Comparison of ENCODE assay signal across 9 cellular contexts in genomic region chr2:112884869-112885502, GRCh38. TPM values are rescaled to one million over a fixed set of nuclear protein-coding genes. Genes with fewer than 3 reads are reported as not detected.
DNase-seq lines count a peak whose midpoint lies in the region; ATAC-seq and TF ChIP-seq lines count a peak whose summit lies in the region.
"Had no signal": no experiment of that assay in that cellular context is flagged by ENCODE, and none has a peak within 500 bp of the region (broad histone marks: within the 10 kb centered on the region; RNA-seq: fewer than 3 reads in every experiment).

No MANE protein-coding gene starts in this region.

- no peaks in the 10 kb centered on the region for H3K36me3 ChIP-seq in neutrophil
- no peaks in the 10 kb centered on the region for H3K36me3 ChIP-seq in upper lobe of right lung

- no peak overlapping the region for H2BK12ac ChIP-seq in H9 (ENCODE audit: insufficient read length, low read depth, low read length)

- H4K20me1 ChIP-seq in H9 (ENCODE audit: control insufficient read depth, insufficient read depth, insufficient read length): no peaks in the 10 kb centered on the region

- H2AFZ ChIP-seq in H9 (ENCODE audit: low read length): peak overlapping the region; percentile 61

- DNase-seq in ELR (ENCODE audit: low read depth): peak; percentile 65
- DNase-seq in H9: peak; percentile 84
- DNase-seq in NCI-H774 (lab: John Stamatoyannopoulos, UW): peak; percentile 40
- peak; percentile 74 for DNase-seq in activated CD8-positive, alpha-beta T cell treated with anti-CD3 and anti-CD28 coated beads, Interleukin-2, amount 10 ng/mL, durations not matched to agents 7 days and 5 days
- DNase-seq in erythroblast (lab: John Stamatoyannopoulos, UW): peak; percentile 66 to 86
- no peak for DNase-seq in upper lobe of right lung

- H3K4me1 Mint-ChIP-seq in H9: peaks cover 13 to 15% of the 10 kb centered on the region in 2 experiments
- peaks cover 27% of the 10 kb centered on the region for H3K4me1 Mint-ChIP-seq in activated CD8-positive, alpha-beta T cell treated with anti-CD3 and anti-CD28 coated beads, Interleukin-2, amount 10 ng/mL, durations not matched to agents 7 days and 5 days (ENCODE audit: low read depth)

- no peak overlapping the region for H3K18ac ChIP-seq in H9 (ENCODE audit: insufficient read length, low read depth, low read length)

- H3K79me1 ChIP-seq in H9 (ENCODE audit: insufficient read depth, low read depth, low read length, poor library complexity, severe bottlenecking): no peaks in the 10 kb centered on the region

- H2BK20ac ChIP-seq in H9 (ENCODE audit: low read depth, low read length, poor library complexity, severe bottlenecking): no peak overlapping the region

- peak; percentile 77 for ATAC-seq in activated CD8-positive, alpha-beta T cell treated with anti-CD3 and anti-CD28 coated beads, Interleukin-2, amount 10 ng/mL, durations not matched to agents 7 days and 5 days
- ATAC-seq in upper lobe of right lung: peak; percentile 89
- ATAC-seq in HG03139 (IDR thresholded peaks at IDR 0.05; ENCODE audit: unreplicated experiment): no peak

- H3K27ac Mint-ChIP-seq in H9: no peak overlapping the region; a peak in 1 of 7 replicates
- no peak overlapping the region for H3K27ac Mint-ChIP-seq in activated CD8-positive, alpha-beta T cell treated with anti-CD3 and anti-CD28 coated beads, Interleukin-2, amount 10 ng/mL, durations not matched to agents 7 days and 5 days

- no peak overlapping the region for H4K91ac ChIP-seq in H9 (ENCODE audit: insufficient read length, low read depth, low read length)

- H4K5ac ChIP-seq in H9 (ENCODE audit: insufficient read length, low read depth, low read length): no peak overlapping the region

- no peaks in the 10 kb centered on the region for H3K79me2 ChIP-seq in H9 (ENCODE audit: insufficient read depth, low read length)

- no peak overlapping the region for H3K14ac ChIP-seq in H9 (ENCODE audit: insufficient read depth, low read length)

- no peak overlapping the region for H4K8ac ChIP-seq in H9 (replicated peaks; ENCODE audit: insufficient read length, low read depth, low read length)

- intact Hi-C loops in upper lobe of right lung (cut with DNase I): no loop called here

- H3K4me3 Mint-ChIP-seq in H9: no peak overlapping the region
- no peak overlapping the region for H3K4me3 Mint-ChIP-seq in activated CD8-positive, alpha-beta T cell treated with anti-CD3 and anti-CD28 coated beads, Interleukin-2, amount 10 ng/mL, durations not matched to agents 7 days and 5 days

- H3T11ph ChIP-seq in H9 (ENCODE audit: low read length): no peak overlapping the region

- H3K4me2 ChIP-seq in H9 (ENCODE audit: insufficient read depth, insufficient read length, low read length): no peak overlapping the region

- H3K27ac ChIP-seq in H9 (ENCODE audit: insufficient read length, low read depth, low read length) (no peak overlapping the region), neutrophil (no peak overlapping the region), upper lobe of right lung (no peak overlapping the region)

- H3K9me3 Mint-ChIP-seq in H9: no peaks in the 10 kb centered on the region; a peak in 1 of 5 replicates
- no peaks in the 10 kb centered on the region for H3K9me3 Mint-ChIP-seq in activated CD8-positive, alpha-beta T cell treated with anti-CD3 and anti-CD28 coated beads, Interleukin-2, amount 10 ng/mL, durations not matched to agents 7 days and 5 days (ENCODE audit: insufficient read depth)

- no CpG with 5 or more reads among the region's 6 CpGs for WGBS in H9 (ENCODE audit: extremely low coverage, insufficient read length, low lambda C conversion rate)

- no peak overlapping the region for H3K4ac ChIP-seq in H9 (ENCODE audit: low read depth, low read length)

- no peaks in the 10 kb centered on the region for H3K27me3 Mint-ChIP-seq in H9 (ENCODE audit: low read depth)
- peaks cover 9% of the 10 kb centered on the region for H3K27me3 Mint-ChIP-seq in activated CD8-positive, alpha-beta T cell treated with anti-CD3 and anti-CD28 coated beads, Interleukin-2, amount 10 ng/mL, durations not matched to agents 7 days and 5 days (ENCODE audit: low read depth)

- H2AK5ac ChIP-seq in H9 (ENCODE audit: insufficient read length, low read length): no peak overlapping the region

- CTCF ChIA-PET in activated CD8-positive, alpha-beta T cell treated with anti-CD3 and anti-CD28 coated beads, Interleukin-2, amount 10 ng/mL, durations not matched to agents 7 days and 5 days (lab: Charles Lee): interaction anchor here (0.6 to 3.4 kb wide), 57 partner anchors 8 to 817 kb away, joined by 3 to 82 read pairs (median 4); partner anchors contain the start of genes CKAP2L and IL1B

- no peaks in the 10 kb centered on the region; the same call in none of the 2 replicates for H3K4me1 ChIP-seq in H9 (ENCODE audit: insufficient read depth, low read length)
- peaks cover 14 to 20% of the 10 kb centered on the region in 2 experiments for H3K4me1 ChIP-seq in neutrophil (ENCODE audit: control insufficient read depth in 1 of 2, insufficient read depth in 1 of 2, low read depth in 1 of 2, low read length in 1 of 2)
- H3K4me1 ChIP-seq in upper lobe of right lung: no peaks in the 10 kb centered on the region

- no peaks in the 10 kb centered on the region for H3K27me3 ChIP-seq in H9 (ENCODE audit: insufficient read depth, low read length)
- H3K27me3 ChIP-seq in neutrophil: no peaks in the 10 kb centered on the region
- H3K27me3 ChIP-seq in upper lobe of right lung: no peaks in the 10 kb centered on the region

- H3K9me3 ChIP-seq in H9 (ENCODE audit: control insufficient read depth, low read depth, low read length) (no peaks in the 10 kb centered on the region), neutrophil (no peaks in the 10 kb centered on the region), upper lobe of right lung (no peaks in the 10 kb centered on the region)

- no peak overlapping the region for H2BK15ac ChIP-seq in H9 (ENCODE audit: low read depth, low read length)

- H2BK120ac ChIP-seq in H9 (ENCODE audit: low read depth, low read length, poor library complexity, severe bottlenecking): no peak overlapping the region

- POLR2A ChIA-PET in activated CD8-positive, alpha-beta T cell treated with anti-CD3 and anti-CD28 coated beads, Interleukin-2, amount 10 ng/mL, durations not matched to agents 7 days and 5 days (lab: Charles Lee): interaction anchor here (0.7 to 2.0 kb wide), 4 partner anchors 32 to 151 kb away, joined by 3 to 7 read pairs (median 3); no protein-coding TSS in a partner anchor

- no peak for TF ChIP-seq POLR2A in erythroblast (IDR thresholded peaks at IDR 0.05; ENCODE audit: low read length)

- H3K9ac ChIP-seq in H9 (ENCODE audit: extremely low read depth, insufficient read length, low read length): no peak overlapping the region

- no peak overlapping the region for H2BK5ac ChIP-seq in H9 (ENCODE audit: insufficient read length, low read length)

- H3K23me2 ChIP-seq in H9 (ENCODE audit: insufficient read length, low read depth, low read length, poor library complexity, severe bottlenecking): no peaks in the 10 kb centered on the region

- no peaks in the 10 kb centered on the region for H3K36me3 Mint-ChIP-seq in H9 (ENCODE audit: insufficient read depth in 1 of 3, low read depth in 3 of 3)
- H3K36me3 Mint-ChIP-seq in activated CD8-positive, alpha-beta T cell treated with anti-CD3 and anti-CD28 coated beads, Interleukin-2, amount 10 ng/mL, durations not matched to agents 7 days and 5 days (ENCODE audit: low read depth): no peaks in the 10 kb centered on the region

- H3K56ac ChIP-seq in H9 (ENCODE audit: insufficient read length, low read depth, low read length): no peak overlapping the region

- H3K4me3 ChIP-seq in neutrophil (ENCODE audit: low read depth in 1 of 2, low read length in 1 of 2) (no peak overlapping the region), upper lobe of right lung (no peak overlapping the region)

- peak; percentile 96 for TF ChIP-seq CTCF in H9 (conservative IDR thresholded peaks at IDR 0.05)
- peak; percentile 92 for TF ChIP-seq CTCF in neutrophil (IDR thresholded peaks at IDR 0.05)
- TF ChIP-seq CTCF in upper lobe of right lung (IDR thresholded peaks at IDR 0.05): peak; percentile 83

- H3K23ac ChIP-seq in H9 (ENCODE audit: insufficient read length, low read depth, low read length): no peak overlapping the region

RNA-seq across cellular contexts. Expression of gene IL37, which starts 26.0 kb away (rescaled TPM):
- total RNA-seq in H9 (2021) (0.55 TPM in 1 of 2 replicates, not detected in the other), upper lobe of right lung (not detected)
- not detected for total RNA-seq in activated CD8-positive, alpha-beta T cell treated with anti-CD3 and anti-CD28 coated beads, Interleukin-2, amount 10 ng/mL, durations not matched to agents 7 days and 5 days
- total RNA-seq: activated CD8-positive, alpha-beta memory T cell treated with anti-CD3 and anti-CD28 coated beads for 36 hours had no signal

RNA-seq across cellular contexts. Expression of gene IL1B, which starts 48.4 kb away (rescaled TPM):
- not detected in 2 replicates for total RNA-seq in H9 (2021)
- not detected for total RNA-seq in activated CD8-positive, alpha-beta T cell treated with anti-CD3 and anti-CD28 coated beads, Interleukin-2, amount 10 ng/mL, durations not matched to agents 7 days and 5 days
- 11.5 TPM for total RNA-seq in upper lobe of right lung
- total RNA-seq: activated CD8-positive, alpha-beta memory T cell treated with anti-CD3 and anti-CD28 coated beads for 36 hours had no signal

Comparison
In these comparisons a context has a peak if more than half of its experiments do, and no peak if none do; other contexts are left out.
1. RNA of gene IL1B, which starts 48.4 kb away (total RNA-seq): 11.5 TPM in upper lobe of right lung (single experiment); not detected in H9 and not detected in activated CD8-positive, alpha-beta T cell treated with anti-CD3 and anti-CD28 coated beads, Interleukin-2, amount 10 ng/mL, durations not matched to agents 7 days and 5 days; every median in the first group is over 10 times any median in the second.
2. Peak in every context shown above with its lines, with median percentiles within 50 percentile points of each other: CTCF ChIP-seq.